In genomic region chr3:133494469-133494868, GRCh38 we compare ENCODE assay signal across 1 cellular context.
TF ChIP-seq lines count a peak whose summit lies in the region.

No MANE protein-coding gene starts in this region.

TF ChIP-seq in GM12878, 131 proteins besides CTCF, POLR2A, EP300 and RAD21 (continued from another document):
- TF ChIP-seq CEBPZ (IDR thresholded peaks at IDR 0.05; ENCODE audit: low read depth, low read length) = no peak
- TF ChIP-seq IKZF1 (conservative IDR thresholded peaks at IDR 0.05) = no peak
- no peak for TF ChIP-seq BCL11A (IDR thresholded peaks at IDR 0.05; ENCODE audit: low read depth, low read length)
- no peak for TF ChIP-seq YBX1 (IDR thresholded peaks at IDR 0.05)
- TF ChIP-seq JUNB (IDR thresholded peaks at IDR 0.05) = no peak
